ENCODE assay signal across 21 cellular contexts in genomic region chr19:15438124-15438496, GRCh38. TPM values are rescaled to one million over a fixed set of nuclear protein-coding genes. Genes with fewer than 3 reads are reported as not detected.
DNase-seq lines count a peak whose midpoint lies in the region; ATAC-seq and TF ChIP-seq lines count a peak whose summit lies in the region.
"Had no signal": no experiment of that assay in that cellular context is flagged by ENCODE, and none has a peak within 500 bp of the region (broad histone marks: within the 10 kb centered on the region; RNA-seq: fewer than 3 reads in every experiment).

No MANE protein-coding gene starts in this region.

- no peaks in the 10 kb centered on the region for H3K27me3 Mint-ChIP-seq in chondrocyte (ENCODE audit: low read depth)
- H3K27me3 Mint-ChIP-seq: CD4-positive, alpha-beta memory T cell had no signal

- H3K9ac ChIP-seq in BLaER1 = no peak overlapping the region
- peak overlapping the region; percentile 32 to 51 for H3K9ac ChIP-seq in stomach smooth muscle (ENCODE audit: low read length in 2 of 2)

- no peak overlapping the region for H3K4me3 Mint-ChIP-seq in chondrocyte (ENCODE audit: unreplicated experiment)
- H3K4me3 Mint-ChIP-seq: CD4-positive, alpha-beta memory T cell had no signal

- peaks cover 2% of the 10 kb centered on the region for H3K36me3 Mint-ChIP-seq in chondrocyte (ENCODE audit: low read depth)

- peak overlapping the region; percentile 26; the same call in 1 of the 2 replicates for H3K27ac ChIP-seq in BLaER1
- H3K27ac ChIP-seq in stomach smooth muscle (ENCODE audit: low read length) = peak overlapping the region; percentile 85
- H3K27ac ChIP-seq: PC-9, SJSA1 had no signal

- TF ChIP-seq CTCF in chondrocyte (IDR thresholded peaks at IDR 0.05) = no peak

- no peak for DNase-seq in chondrocyte (ENCODE audit: low spot score)
- DNase-seq in mesenteric fat pad (ENCODE audit: low spot score) = peak; percentile 75
- no peak for DNase-seq in SHP77 treated with DMSO at 0.1 percent for 48 hours (lab: John Stamatoyannopoulos, UW)
- no peak for DNase-seq in AG08396 (ENCODE audit: low spot score)
- DNase-seq in SIG-M5 treated with dmso at 0.1 percent for 504 hours (lab: John Stamatoyannopoulos, UW; ENCODE audit: unreplicated experiment) = no peak
- DNase-seq: Calu3; CD4-positive, alpha-beta memory T cell; GF-D8; GOT3; KBM-7; NCI-H1105; NCI-H1694; NCI-H2107; NCI-H524 had no signal

- H3K9me3 ChIP-seq in BLaER1 (no peaks in the 10 kb centered on the region), stomach smooth muscle (ENCODE audit: control insufficient read depth in 2 of 2, low read length in 2 of 2) (no peaks in the 10 kb centered on the region)
- H3K9me3 ChIP-seq: SJSA1 had no signal

- H3K4me3 ChIP-seq in BLaER1 (no peak overlapping the region), stomach smooth muscle (ENCODE audit: low read length in 2 of 2) (peak overlapping the region in 1 of 2 donors; percentile 35)
- H3K4me3 ChIP-seq: PC-9, SJSA1 had no signal

- peaks cover 81% of the 10 kb centered on the region for H3K4me1 ChIP-seq in BLaER1
- peaks cover 36% of the 10 kb centered on the region for H3K4me1 ChIP-seq in stomach smooth muscle (ENCODE audit: control insufficient read depth, insufficient read depth, low read length)

- H3K4me2 ChIP-seq in BLaER1 = peak overlapping the region; percentile 78
- H3K4me2 ChIP-seq: PC-9 had no signal

- ATAC-seq in GM21447 (IDR thresholded peaks at IDR 0.05; ENCODE audit: unreplicated experiment) = no peak
- ATAC-seq: HCT116 had no signal

- H3K9me3 Mint-ChIP-seq in chondrocyte (ENCODE audit: low read depth) = no peaks in the 10 kb centered on the region

- H3K4me1 Mint-ChIP-seq in chondrocyte (ENCODE audit: low read depth) = peaks cover 6% of the 10 kb centered on the region

- 0 out of 2 replicates have a peak, but pooled peaks cover 5% of the 10 kb centered on the region for H3K36me3 ChIP-seq in BLaER1
- no peaks in the 10 kb centered on the region for H3K36me3 ChIP-seq in stomach smooth muscle (ENCODE audit: control insufficient read depth in 2 of 2, insufficient read depth in 2 of 2, low read length in 2 of 2)
- H3K36me3 ChIP-seq: SJSA1 had no signal

- H3K27me3 ChIP-seq in BLaER1 = no peaks in the 10 kb centered on the region
- no peaks in the 10 kb centered on the region for H3K27me3 ChIP-seq in stomach smooth muscle (ENCODE audit: control insufficient read depth in 1 of 2, insufficient read depth in 2 of 2, low read length in 2 of 2)
- H3K27me3 ChIP-seq: SJSA1 had no signal

- H4K20me1 ChIP-seq in BLaER1 = no peaks in the 10 kb centered on the region

- peak overlapping the region; percentile 9 for H3K27ac Mint-ChIP-seq in chondrocyte (ENCODE audit: unreplicated experiment)

RNA-seq across cellular contexts. Expression of gene WIZ, which starts 11.6 kb away (rescaled TPM):
- total RNA-seq in chondrocyte = 50.6 to 54.0 TPM (median 52.4 TPM) in 3 replicates
- total RNA-seq in mesenteric fat pad = 37.6 TPM

RNA-seq across cellular contexts. Expression of gene AKAP8L, which starts 19.3 kb away (rescaled TPM):
- total RNA-seq in chondrocyte (69.5 to 103 TPM (median 76.0 TPM) in 3 replicates), mesenteric fat pad (63.8 TPM)

RNA-seq across cellular contexts. Expression of gene RASAL3, which starts 26.2 kb away (rescaled TPM):
- 0.05 TPM in 1 of 3 replicates, not detected in the others for total RNA-seq in chondrocyte
- total RNA-seq in mesenteric fat pad = 4.1 TPM
- total RNA-seq: A172, Calu3, PC-9, SJSA1 had no signal

RNA-seq across cellular contexts. Expression of gene PGLYRP2, which starts 41.2 kb away (rescaled TPM):
- total RNA-seq in chondrocyte (not detected in 3 replicates), mesenteric fat pad (not detected)
- total RNA-seq: A172, Calu3, PC-9, SJSA1 had no signal

RNA-seq across cellular contexts. Expression of gene AKAP8, which starts 58.5 kb away (rescaled TPM):
- total RNA-seq in chondrocyte = 21.3 to 23.5 TPM (median 23.0 TPM) in 3 replicates
- total RNA-seq in mesenteric fat pad = 38.3 TPM
